Comparison of ENCODE assay signal across 1 cellular context in the genomic region with DNA sequence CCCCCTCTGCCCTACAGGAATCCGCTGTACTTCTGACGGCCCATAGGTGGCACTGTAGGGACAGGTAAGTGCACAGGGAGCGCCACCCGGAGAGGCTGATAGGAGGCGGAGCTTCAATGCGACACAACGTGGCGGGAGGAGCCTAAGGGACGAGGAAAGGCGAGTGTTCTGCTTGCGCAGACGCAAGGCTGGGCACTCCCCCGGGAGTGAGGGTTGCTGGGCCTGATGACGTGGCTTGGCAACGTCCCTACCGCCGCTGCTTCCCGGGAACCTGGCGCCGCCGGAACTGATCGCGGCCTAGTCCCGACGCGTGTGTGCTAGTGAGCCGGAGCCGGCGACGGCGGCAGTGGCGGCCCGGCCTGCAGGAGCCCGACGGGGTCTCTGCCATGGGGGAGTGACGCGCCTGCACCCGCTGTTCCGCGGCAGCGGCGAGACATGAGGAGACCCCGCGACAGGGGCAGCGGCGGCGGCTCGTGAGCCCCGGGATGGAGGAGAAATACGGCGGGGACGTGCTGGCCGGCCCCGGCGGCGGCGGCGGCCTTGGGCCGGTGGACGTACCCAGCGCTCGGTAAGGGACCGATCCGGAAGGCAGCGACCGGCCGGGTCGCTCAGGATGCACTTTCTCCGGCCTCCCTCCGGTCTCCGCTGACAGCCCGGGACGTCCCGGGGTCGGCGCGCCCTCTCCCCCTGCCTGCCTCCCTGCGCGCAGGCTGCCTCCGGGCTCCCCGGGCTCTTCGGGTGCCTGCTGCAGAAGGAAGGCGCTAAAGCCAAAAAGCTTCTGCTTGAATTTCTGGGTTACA.
TF ChIP-seq lines count a peak whose summit lies in the region.

Gene SLC30A5 (plus strand): TSS at position 244 of the 800 bp plus-strand sequence. CDS start 242 bp downstream, at position 486.

TF ChIP-seq in HepG2, 621 proteins besides CTCF, POLR2A, EP300 and RAD21 (continued from another document and continues in another):
- TF ChIP-seq TBL1XR1 (IDR thresholded peaks at IDR 0.05; ENCODE audit: borderline replicate concordance, low read length, partially characterized antibody), result peak; percentile 58
- TF ChIP-seq ZNF747 (CRISPR knock-in tag; IDR thresholded peaks at IDR 0.05; ENCODE audit: borderline replicate concordance), result peak; percentile 70; the same call in 1 of the 2 replicates
- no peak for TF ChIP-seq PHB2 (IDR thresholded peaks at IDR 0.05; ENCODE audit: partially characterized antibody)
- TF ChIP-seq HHEX (CRISPR knock-in tag; IDR thresholded peaks at IDR 0.05), result no peak
- TF ChIP-seq ZNF607 (CRISPR knock-in tag; IDR thresholded peaks at IDR 0.05; ENCODE audit: borderline replicate concordance), result peak; percentile 51; the same call in 1 of the 2 replicates
- TF ChIP-seq TMF1 (CRISPR knock-in tag; IDR thresholded peaks at IDR 0.05; ENCODE audit: low read depth), result 0 out of 2 replicates have a peak, but pooled peaks have one; percentile 67
- no peak for TF ChIP-seq ZNF549 (CRISPR knock-in tag; IDR thresholded peaks at IDR 0.05)
- no peak for TF ChIP-seq IKZF1 (IDR thresholded peaks at IDR 0.05)
- TF ChIP-seq U2AF2 (IDR thresholded peaks at IDR 0.05; ENCODE audit: low read depth, low read length), result no peak
- TF ChIP-seq UBTF (CRISPR knock-in tag; IDR thresholded peaks at IDR 0.05), result peak; percentile 98
- TF ChIP-seq ZNF672 (CRISPR knock-in tag; IDR thresholded peaks at IDR 0.05), result no peak
- TF ChIP-seq SPEN (CRISPR knock-in tag; IDR thresholded peaks at IDR 0.05; ENCODE audit: low read depth), result peak; percentile 98
- no peak for TF ChIP-seq ZNF136 (CRISPR knock-in tag; IDR thresholded peaks at IDR 0.05; ENCODE audit: low read depth)
- TF ChIP-seq HNF1B (CRISPR knock-in tag; IDR thresholded peaks at IDR 0.05), result peak; percentile 88
- peak; percentile 67; the same call in 1 of the 2 replicates for TF ChIP-seq MEF2D (CRISPR knock-in tag; IDR thresholded peaks at IDR 0.05)
- TF ChIP-seq FOXP4 (CRISPR knock-in tag; IDR thresholded peaks at IDR 0.05), result no peak
- TF ChIP-seq ZNF225 (CRISPR knock-in tag; IDR thresholded peaks at IDR 0.05), result peak; percentile 93
- no peak for TF ChIP-seq ZNF263 (CRISPR knock-in tag; IDR thresholded peaks at IDR 0.05)
- 0 out of 2 replicates have a peak, but pooled peaks have one; percentile 12 for TF ChIP-seq CEBPB (IDR thresholded peaks at IDR 0.05; ENCODE audit: borderline replicate concordance, low read depth, low read length)
- peak; percentile 88 for TF ChIP-seq POLR2AphosphoS5 (IDR thresholded peaks at IDR 0.05; ENCODE audit: low read depth, low read length)
- TF ChIP-seq BRCA1 (CRISPR knock-in tag; IDR thresholded peaks at IDR 0.05), result no peak; the same call in 1 of the 2 replicates
- peak; percentile 65; the same call in 1 of the 2 replicates for TF ChIP-seq ELF3 (CRISPR knock-in tag; IDR thresholded peaks at IDR 0.05)
- TF ChIP-seq ZNF816 (CRISPR knock-in tag; IDR thresholded peaks at IDR 0.05; ENCODE audit: borderline replicate concordance), result peak; percentile 91
- TF ChIP-seq ZNF10 (CRISPR knock-in tag; IDR thresholded peaks at IDR 0.05; ENCODE audit: borderline replicate concordance, low read depth), result no peak
- TF ChIP-seq KDM1A (CRISPR knock-in tag; IDR thresholded peaks at IDR 0.05), result no peak; the same call in 1 of the 2 replicates
- TF ChIP-seq, protein P1, sequence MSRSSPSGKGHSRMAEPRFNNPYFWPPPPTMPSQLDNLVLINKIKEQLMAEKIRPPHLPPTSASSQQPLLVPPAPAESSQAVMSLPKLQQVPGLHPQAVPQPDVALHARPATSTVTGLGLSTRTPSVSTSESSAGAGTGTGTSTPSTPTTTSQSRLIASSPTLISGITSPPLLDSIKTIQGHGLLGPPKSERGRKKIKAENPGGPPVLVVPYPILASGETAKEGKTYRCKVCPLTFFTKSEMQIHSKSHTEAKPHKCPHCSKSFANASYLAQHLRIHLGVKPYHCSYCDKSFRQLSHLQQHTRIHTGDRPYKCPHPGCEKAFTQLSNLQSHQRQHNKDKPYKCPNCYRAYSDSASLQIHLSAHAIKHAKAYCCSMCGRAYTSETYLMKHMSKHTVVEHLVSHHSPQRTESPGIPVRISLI (CRISPR knock-in tag; IDR thresholded peaks at IDR 0.05; ENCODE audit: borderline replicate concordance), result no peak
- TF ChIP-seq MTF1 (CRISPR knock-in tag; IDR thresholded peaks at IDR 0.05), result no peak
- 0 out of 2 replicates have a peak, but pooled peaks have one; percentile 81 for TF ChIP-seq ZNF333 (CRISPR knock-in tag; IDR thresholded peaks at IDR 0.05; ENCODE audit: borderline replicate concordance)
- peak; percentile 83; the same call in 1 of the 2 replicates for TF ChIP-seq ZNF543 (CRISPR knock-in tag; IDR thresholded peaks at IDR 0.05)
- no peak for TF ChIP-seq FUBP1 (CRISPR knock-in tag; IDR thresholded peaks at IDR 0.05; ENCODE audit: borderline replicate concordance)
- TF ChIP-seq ZNF776 (CRISPR knock-in tag; IDR thresholded peaks at IDR 0.05), result peak; percentile 89
- TF ChIP-seq, protein P2, sequence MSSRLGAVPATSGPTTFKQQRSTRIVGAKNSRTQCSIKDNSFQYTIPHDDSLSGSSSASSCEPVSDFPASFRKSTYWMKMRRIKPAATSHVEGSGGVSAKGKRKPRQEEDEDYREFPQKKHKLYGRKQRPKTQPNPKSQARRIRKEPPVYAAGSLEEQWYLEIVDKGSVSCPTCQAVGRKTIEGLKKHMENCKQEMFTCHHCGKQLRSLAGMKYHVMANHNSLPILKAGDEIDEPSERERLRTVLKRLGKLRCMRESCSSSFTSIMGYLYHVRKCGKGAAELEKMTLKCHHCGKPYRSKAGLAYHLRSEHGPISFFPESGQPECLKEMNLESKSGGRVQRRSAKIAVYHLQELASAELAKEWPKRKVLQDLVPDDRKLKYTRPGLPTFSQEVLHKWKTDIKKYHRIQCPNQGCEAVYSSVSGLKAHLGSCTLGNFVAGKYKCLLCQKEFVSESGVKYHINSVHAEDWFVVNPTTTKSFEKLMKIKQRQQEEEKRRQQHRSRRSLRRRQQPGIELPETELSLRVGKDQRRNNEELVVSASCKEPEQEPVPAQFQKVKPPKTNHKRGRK (CRISPR knock-in tag; IDR thresholded peaks at IDR 0.05), result no peak
- TF ChIP-seq NR2F6 (IDR thresholded peaks at IDR 0.05), result no peak
- TF ChIP-seq NR2F6 (CRISPR knock-in tag; IDR thresholded peaks at IDR 0.05), result no peak; the same call in 1 of the 2 replicates
- TF ChIP-seq, protein P3, sequence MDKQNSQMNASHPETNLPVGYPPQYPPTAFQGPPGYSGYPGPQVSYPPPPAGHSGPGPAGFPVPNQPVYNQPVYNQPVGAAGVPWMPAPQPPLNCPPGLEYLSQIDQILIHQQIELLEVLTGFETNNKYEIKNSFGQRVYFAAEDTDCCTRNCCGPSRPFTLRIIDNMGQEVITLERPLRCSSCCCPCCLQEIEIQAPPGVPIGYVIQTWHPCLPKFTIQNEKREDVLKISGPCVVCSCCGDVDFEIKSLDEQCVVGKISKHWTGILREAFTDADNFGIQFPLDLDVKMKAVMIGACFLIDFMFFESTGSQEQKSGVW (CRISPR knock-in tag; IDR thresholded peaks at IDR 0.05; ENCODE audit: borderline replicate concordance), result no peak; the same call in 1 of the 2 replicates
- TF ChIP-seq, protein P4, sequence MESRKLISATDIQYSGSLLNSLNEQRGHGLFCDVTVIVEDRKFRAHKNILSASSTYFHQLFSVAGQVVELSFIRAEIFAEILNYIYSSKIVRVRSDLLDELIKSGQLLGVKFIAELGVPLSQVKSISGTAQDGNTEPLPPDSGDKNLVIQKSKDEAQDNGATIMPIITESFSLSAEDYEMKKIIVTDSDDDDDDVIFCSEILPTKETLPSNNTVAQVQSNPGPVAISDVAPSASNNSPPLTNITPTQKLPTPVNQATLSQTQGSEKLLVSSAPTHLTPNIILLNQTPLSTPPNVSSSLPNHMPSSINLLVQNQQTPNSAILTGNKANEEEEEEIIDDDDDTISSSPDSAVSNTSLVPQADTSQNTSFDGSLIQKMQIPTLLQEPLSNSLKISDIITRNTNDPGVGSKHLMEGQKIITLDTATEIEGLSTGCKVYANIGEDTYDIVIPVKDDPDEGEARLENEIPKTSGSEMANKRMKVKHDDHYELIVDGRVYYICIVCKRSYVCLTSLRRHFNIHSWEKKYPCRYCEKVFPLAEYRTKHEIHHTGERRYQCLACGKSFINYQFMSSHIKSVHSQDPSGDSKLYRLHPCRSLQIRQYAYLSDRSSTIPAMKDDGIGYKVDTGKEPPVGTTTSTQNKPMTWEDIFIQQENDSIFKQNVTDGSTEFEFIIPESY (CRISPR knock-in tag; IDR thresholded peaks at IDR 0.05), result no peak
- TF ChIP-seq BATF2 (CRISPR knock-in tag; IDR thresholded peaks at IDR 0.05), result 0 out of 2 replicates have a peak, but pooled peaks have one; percentile 60
- no peak for TF ChIP-seq TRAFD1 (CRISPR knock-in tag; IDR thresholded peaks at IDR 0.05; ENCODE audit: borderline replicate concordance)
- TF ChIP-seq TAF1 (CRISPR knock-in tag; IDR thresholded peaks at IDR 0.05), result peak; percentile 96
- TF ChIP-seq ONECUT2 (CRISPR knock-in tag; IDR thresholded peaks at IDR 0.05), result no peak
